Comparison of ENCODE assay signal across 8 cellular contexts in the genomic region with DNA sequence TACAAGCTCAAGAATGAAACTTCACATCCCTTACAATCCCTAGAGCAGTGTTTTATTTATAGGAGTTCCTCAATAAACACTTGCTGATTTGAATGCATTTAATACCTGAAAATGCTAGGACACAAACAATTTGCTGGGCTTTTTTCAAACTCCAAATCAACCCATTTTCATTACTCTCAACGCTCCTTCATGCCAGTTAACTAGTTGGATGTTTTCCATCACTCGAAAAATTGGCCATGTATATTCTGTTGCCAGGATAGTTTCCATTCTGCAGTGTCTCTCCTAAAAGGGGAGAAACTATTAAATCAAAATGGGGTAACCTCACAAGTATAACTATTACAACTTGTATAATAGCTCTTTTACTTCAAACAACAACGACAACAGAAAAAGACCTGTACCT. TPM values are rescaled to one million over a fixed set of nuclear protein-coding genes. Genes with fewer than 3 reads are reported as not detected.
A peak's percentile ranks its signal among the peaks of the same experiment; 100 is the strongest.
DNase-seq lines count a peak whose midpoint lies in the region; ATAC-seq, FAIRE-seq and TF ChIP-seq lines count a peak whose summit lies in the region.

No MANE protein-coding gene starts in this region.

- 13% methylated on average over 3 of the region's 3 CpGs for WGBS in A549 (ENCODE audit: missing lambda C conversion rate)

- TF ChIP-seq CTCF in A549 (IDR thresholded peaks at IDR 0.05) (no peak), MCF 10A (IDR thresholded peaks at IDR 0.05; ENCODE audit: unreplicated experiment) (no peak), mesothelial cell of epicardium (IDR thresholded peaks at IDR 0.05; ENCODE audit: unreplicated experiment) (no peak)

- TF ChIP-seq EP300 in A549 (IDR thresholded peaks at IDR 0.05), result no peak

- no peaks in the 10 kb centered on the region for H3K27me3 ChIP-seq in HUES48 (ENCODE audit: control insufficient read depth, insufficient read depth, low read length)

- peak overlapping the region; percentile 94 for H3K4me2 ChIP-seq in A549

- H3K4me1 Mint-ChIP-seq in MCF 10A (ENCODE audit: insufficient read depth, unreplicated experiment) (peaks cover 64% of the 10 kb centered on the region), mesothelial cell of epicardium (peaks cover 31% of the 10 kb centered on the region)

- no peak for TF ChIP-seq POLR2A in A549 (IDR thresholded peaks at IDR 0.05; ENCODE audit: low read length)

- no peaks in the 10 kb centered on the region for H3K27me3 Mint-ChIP-seq in MCF 10A (ENCODE audit: insufficient read depth, unreplicated experiment)
- H3K27me3 Mint-ChIP-seq in mesothelial cell of epicardium (ENCODE audit: low read depth), result no peaks in the 10 kb centered on the region

- H3K9me3 Mint-ChIP-seq in MCF 10A (ENCODE audit: unreplicated experiment) (peaks cover 17% of the 10 kb centered on the region), mesothelial cell of epicardium (peaks cover 12% of the 10 kb centered on the region)

- peak overlapping the region; percentile 66 for H3K4me3 ChIP-seq in A549
- peak overlapping the region; percentile 77 for H3K4me3 ChIP-seq in HUES48 (ENCODE audit: low read depth, low read length)

- ATAC-seq in A549, result no peak
- no peak for ATAC-seq in HG03159 (IDR thresholded peaks at IDR 0.05; ENCODE audit: unreplicated experiment)

- H3K36me3 Mint-ChIP-seq in MCF 10A (ENCODE audit: insufficient read depth, unreplicated experiment), result peaks cover 28% of the 10 kb centered on the region
- peaks cover 4% of the 10 kb centered on the region for H3K36me3 Mint-ChIP-seq in mesothelial cell of epicardium

- H3K4me1 ChIP-seq in A549 (peaks cover 19% of the 10 kb centered on the region), HUES48 (ENCODE audit: control insufficient read depth, insufficient read depth, low read length) (0 out of 2 replicates have a peak, but pooled peaks cover 4% of the 10 kb centered on the region)

- intact Hi-C loops in MCF 10A (cut with micrococcal nuclease), result loop anchor here (2.0 to 5.0 kb wide), 2 partner anchors 93 to 372 kb away; no protein-coding TSS in a partner anchor

- BruUV-seq in MCF 10A (replicated peaks; lab: Mats Ljungman, UMichigan), result TSS peak; percentile 56

- no peak overlapping the region for H3K9ac ChIP-seq in HUES48 (ENCODE audit: low read depth, low read length)

- CTCF ChIA-PET in A549 (lab: Yijun Ruan, JAX), result no interaction called here
- CTCF ChIA-PET in MCF 10A (lab: Yijun Ruan, JAX), result interaction anchor here (0.6 to 1.3 kb wide), 8 partner anchors 14 to 1441 kb away, joined by 3 to 9 read pairs (median 3); no protein-coding TSS in a partner anchor

- POLR2A ChIA-PET in A549 (lab: Yijun Ruan, JAX), result no interaction called here
- POLR2A ChIA-PET in MCF 10A (lab: Yijun Ruan, JAX), result interaction anchor here (0.6 to 3.5 kb wide), 12 partner anchors 12 to 137 kb away, joined by 3 to 40 read pairs (median 4); no protein-coding TSS in a partner anchor

- FAIRE-seq in A549 (lab: Jason Lieb, UNC), result no peak

- TF ChIP-seq RAD21 in A549 (conservative IDR thresholded peaks at IDR 0.05 in 1 of 2, IDR thresholded peaks at IDR 0.05 in 1 of 2), result no peak

- DNase-seq in A549 (ENCODE audit: low read depth in 1 of 2, low spot score in 1 of 2), result no peak
- peak; percentile 15 for DNase-seq in MCF 10A (ENCODE audit: unreplicated experiment)
- no peak for DNase-seq in mesothelial cell of epicardium (ENCODE audit: low spot score in 2 of 2, unreplicated experiment in 2 of 2)
- DNase-seq in SW480 (ENCODE audit: low spot score), result no peak
- DNase-seq in cerebellum (ENCODE audit: low spot score), result no peak
- no peak for DNase-seq in NCI-H187 (lab: John Stamatoyannopoulos, UW)

- H3K36me3 ChIP-seq in HUES48 (ENCODE audit: control insufficient read depth, insufficient read depth, low read length), result no peaks in the 10 kb centered on the region

- H3K27ac ChIP-seq in A549 (peak overlapping the region; percentile 97 to 99), HUES48 (ENCODE audit: low read depth, low read length) (no peak overlapping the region)

- H3K27ac Mint-ChIP-seq in MCF 10A (ENCODE audit: low read depth, unreplicated experiment) (peak overlapping the region; percentile 94), mesothelial cell of epicardium (peak overlapping the region; percentile 99)

- H3K9me3 ChIP-seq in A549 (peaks cover 9% of the 10 kb centered on the region; the same call in 2 of the 3 replicates), HUES48 (ENCODE audit: control insufficient read depth, insufficient read depth, low read length) (no peaks in the 10 kb centered on the region)

- H3K4me3 Mint-ChIP-seq in MCF 10A (ENCODE audit: unreplicated experiment) (peak overlapping the region; percentile 77), mesothelial cell of epicardium (peak overlapping the region; percentile 89)

TF ChIP-seq in A549, 52 proteins besides CTCF, POLR2A, EP300 and RAD21 (continues in another document):
- TF ChIP-seq ZNF302 (CRISPR knock-in tag; IDR thresholded peaks at IDR 0.05) (no peak), FOSB (CRISPR knock-in tag; IDR thresholded peaks at IDR 0.05) (no peak), NFE2L2 (conservative IDR thresholded peaks at IDR 0.05; ENCODE audit: low read length) (no peak), CEBPB (IDR thresholded peaks at IDR 0.05) (no peak), MAX (IDR thresholded peaks at IDR 0.05) (no peak), POLR2AphosphoS2 (conservative IDR thresholded peaks at IDR 0.05; ENCODE audit: low read length) (no peak), E2F6 (IDR thresholded peaks at IDR 0.05; ENCODE audit: borderline replicate concordance, low read depth) (no peak), HOXB5 (CRISPR knock-in tag; IDR thresholded peaks at IDR 0.05) (no peak), TFCP2L1 (CRISPR knock-in tag; IDR thresholded peaks at IDR 0.05) (no peak), KDM5A (IDR thresholded peaks at IDR 0.05) (no peak), KDM1A (IDR thresholded peaks at IDR 0.05; ENCODE audit: low read depth) (no peak), EHF (CRISPR knock-in tag; IDR thresholded peaks at IDR 0.05) (no peak), NR3C1 (IDR thresholded peaks at IDR 0.05) (no peak), ELK1 (IDR thresholded peaks at IDR 0.05; ENCODE audit: low read depth, low read length) (no peak), RARB (CRISPR knock-in tag; IDR thresholded peaks at IDR 0.05) (no peak)
- TF ChIP-seq, protein P1, sequence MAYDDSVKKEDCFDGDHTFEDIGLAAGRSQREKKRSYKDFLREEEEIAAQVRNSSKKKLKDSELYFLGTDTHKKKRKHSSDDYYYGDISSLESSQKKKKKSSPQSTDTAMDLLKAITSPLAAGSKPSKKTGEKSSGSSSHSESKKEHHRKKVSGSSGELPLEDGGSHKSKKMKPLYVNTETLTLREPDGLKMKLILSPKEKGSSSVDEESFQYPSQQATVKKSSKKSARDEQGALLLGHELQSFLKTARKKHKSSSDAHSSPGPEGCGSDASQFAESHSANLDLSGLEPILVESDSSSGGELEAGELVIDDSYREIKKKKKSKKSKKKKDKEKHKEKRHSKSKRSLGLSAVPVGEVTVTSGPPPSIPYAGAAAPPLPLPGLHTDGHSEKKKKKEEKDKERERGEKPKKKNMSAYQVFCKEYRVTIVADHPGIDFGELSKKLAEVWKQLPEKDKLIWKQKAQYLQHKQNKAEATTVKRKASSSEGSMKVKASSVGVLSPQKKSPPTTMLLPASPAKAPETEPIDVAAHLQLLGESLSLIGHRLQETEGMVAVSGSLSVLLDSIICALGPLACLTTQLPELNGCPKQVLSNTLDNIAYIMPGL (CRISPR knock-in tag; IDR thresholded peaks at IDR 0.05; ENCODE audit: borderline replicate concordance), result no peak
- TF ChIP-seq, protein P2, sequence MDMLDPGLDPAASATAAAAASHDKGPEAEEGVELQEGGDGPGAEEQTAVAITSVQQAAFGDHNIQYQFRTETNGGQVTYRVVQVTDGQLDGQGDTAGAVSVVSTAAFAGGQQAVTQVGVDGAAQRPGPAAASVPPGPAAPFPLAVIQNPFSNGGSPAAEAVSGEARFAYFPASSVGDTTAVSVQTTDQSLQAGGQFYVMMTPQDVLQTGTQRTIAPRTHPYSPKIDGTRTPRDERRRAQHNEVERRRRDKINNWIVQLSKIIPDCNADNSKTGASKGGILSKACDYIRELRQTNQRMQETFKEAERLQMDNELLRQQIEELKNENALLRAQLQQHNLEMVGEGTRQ (IDR thresholded peaks at IDR 0.05), result no peak

RNA-seq across cellular contexts. Expression of gene GBE1, which starts 1.2 kb away (rescaled TPM):
- polyA plus RNA-seq in A549 (2011; rRNA removed) (47.1 and 55.0 TPM in 2 replicates), A549 (2017; fragmentation: RNase III; extraction: RNeasy Plus Mini Kit Qiagen cat#74134 plus additional on column Dnase treatment) (36.3 to 39.5 TPM (median 38.1 TPM) in 3 replicates)
- 9.3 and 10.3 TPM in 2 replicates for polyA plus RNA-seq in A549 (2012; cell fraction: cytosol; rRNA removed)
- polyA plus RNA-seq in A549 (2012; cell fraction: nucleus; rRNA removed), result 6.6 and 7.7 TPM in 2 replicates
- polyA minus RNA-seq in A549 (2011; rRNA and poly(A)+ RNA removed), result 26.3 and 26.8 TPM in 2 replicates
- total RNA-seq in MCF 10A (2022) (41.8 and 58.1 TPM in 2 replicates), mesothelial cell of epicardium (9.9 to 10.8 TPM (median 9.9 TPM) in 3 replicates), cerebellum (14.4 TPM)
